In the genomic region with DNA sequence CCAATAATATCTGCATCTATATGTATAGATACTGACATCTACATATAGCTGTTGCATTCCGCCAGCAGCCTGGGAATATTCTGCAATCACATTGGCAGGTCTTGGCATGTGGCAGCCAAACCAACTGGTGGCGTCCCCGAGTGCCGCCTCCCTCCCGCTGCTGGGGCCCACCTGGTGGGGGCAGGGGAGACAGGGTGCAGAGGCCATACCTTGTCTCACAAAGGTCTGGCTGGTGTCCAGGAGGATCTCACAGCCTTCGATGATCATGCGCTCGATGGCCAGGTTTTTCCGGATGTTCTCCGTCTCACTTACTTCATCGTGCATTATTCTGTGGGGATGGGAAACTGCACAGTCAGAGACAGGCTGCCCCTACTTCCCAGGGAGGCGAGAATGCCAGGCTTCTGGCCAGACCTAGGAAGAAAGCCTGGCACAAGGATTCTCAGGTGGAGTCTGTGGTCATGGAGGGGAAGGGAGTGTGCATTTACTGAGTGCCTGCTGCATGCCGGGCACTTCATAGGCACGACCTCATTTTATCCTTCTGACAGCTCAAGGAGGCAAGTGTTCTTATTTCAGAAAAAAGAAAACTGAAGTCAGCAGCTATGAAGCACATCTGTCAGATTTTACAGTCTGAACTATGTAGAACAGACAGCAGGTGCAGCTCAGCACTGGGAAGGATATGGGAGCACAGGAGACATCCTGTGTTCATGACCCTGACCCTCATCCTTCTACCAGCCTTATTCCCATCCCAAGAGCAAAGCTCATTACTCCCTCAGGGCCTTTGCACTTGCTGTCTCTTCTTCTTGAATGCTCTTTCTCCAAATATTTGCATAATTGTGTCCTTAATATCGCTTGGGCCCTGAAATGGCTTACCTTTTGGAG, we compare ENCODE assay signal across 1 cellular context.
TF ChIP-seq lines count a peak whose summit lies in the region.

No MANE protein-coding gene starts in this region.

TF ChIP-seq in SK-N-SH, 30 proteins besides CTCF, POLR2A, EP300 and RAD21 (continued from another document):
- TF ChIP-seq, protein P1, sequence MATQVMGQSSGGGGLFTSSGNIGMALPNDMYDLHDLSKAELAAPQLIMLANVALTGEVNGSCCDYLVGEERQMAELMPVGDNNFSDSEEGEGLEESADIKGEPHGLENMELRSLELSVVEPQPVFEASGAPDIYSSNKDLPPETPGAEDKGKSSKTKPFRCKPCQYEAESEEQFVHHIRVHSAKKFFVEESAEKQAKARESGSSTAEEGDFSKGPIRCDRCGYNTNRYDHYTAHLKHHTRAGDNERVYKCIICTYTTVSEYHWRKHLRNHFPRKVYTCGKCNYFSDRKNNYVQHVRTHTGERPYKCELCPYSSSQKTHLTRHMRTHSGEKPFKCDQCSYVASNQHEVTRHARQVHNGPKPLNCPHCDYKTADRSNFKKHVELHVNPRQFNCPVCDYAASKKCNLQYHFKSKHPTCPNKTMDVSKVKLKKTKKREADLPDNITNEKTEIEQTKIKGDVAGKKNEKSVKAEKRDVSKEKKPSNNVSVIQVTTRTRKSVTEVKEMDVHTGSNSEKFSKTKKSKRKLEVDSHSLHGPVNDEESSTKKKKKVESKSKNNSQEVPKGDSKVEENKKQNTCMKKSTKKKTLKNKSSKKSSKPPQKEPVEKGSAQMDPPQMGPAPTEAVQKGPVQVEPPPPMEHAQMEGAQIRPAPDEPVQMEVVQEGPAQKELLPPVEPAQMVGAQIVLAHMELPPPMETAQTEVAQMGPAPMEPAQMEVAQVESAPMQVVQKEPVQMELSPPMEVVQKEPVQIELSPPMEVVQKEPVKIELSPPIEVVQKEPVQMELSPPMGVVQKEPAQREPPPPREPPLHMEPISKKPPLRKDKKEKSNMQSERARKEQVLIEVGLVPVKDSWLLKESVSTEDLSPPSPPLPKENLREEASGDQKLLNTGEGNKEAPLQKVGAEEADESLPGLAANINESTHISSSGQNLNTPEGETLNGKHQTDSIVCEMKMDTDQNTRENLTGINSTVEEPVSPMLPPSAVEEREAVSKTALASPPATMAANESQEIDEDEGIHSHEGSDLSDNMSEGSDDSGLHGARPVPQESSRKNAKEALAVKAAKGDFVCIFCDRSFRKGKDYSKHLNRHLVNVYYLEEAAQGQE (IDR thresholded peaks at IDR 0.05; ENCODE audit: low read depth, low read length) = no peak
- TF ChIP-seq NFIC (IDR thresholded peaks at IDR 0.05; ENCODE audit: borderline replicate concordance) (no peak), MXI1 (IDR thresholded peaks at IDR 0.05; ENCODE audit: low read depth, low read length) (no peak), CHD2 (IDR thresholded peaks at IDR 0.05; ENCODE audit: low read length, partially characterized antibody) (no peak), GATA2 (CRISPR knock-in tag; IDR thresholded peaks at IDR 0.05) (no peak), RXRA (IDR thresholded peaks at IDR 0.05; ENCODE audit: borderline replicate concordance, low read depth) (no peak)
- TF ChIP-seq, protein P2, sequence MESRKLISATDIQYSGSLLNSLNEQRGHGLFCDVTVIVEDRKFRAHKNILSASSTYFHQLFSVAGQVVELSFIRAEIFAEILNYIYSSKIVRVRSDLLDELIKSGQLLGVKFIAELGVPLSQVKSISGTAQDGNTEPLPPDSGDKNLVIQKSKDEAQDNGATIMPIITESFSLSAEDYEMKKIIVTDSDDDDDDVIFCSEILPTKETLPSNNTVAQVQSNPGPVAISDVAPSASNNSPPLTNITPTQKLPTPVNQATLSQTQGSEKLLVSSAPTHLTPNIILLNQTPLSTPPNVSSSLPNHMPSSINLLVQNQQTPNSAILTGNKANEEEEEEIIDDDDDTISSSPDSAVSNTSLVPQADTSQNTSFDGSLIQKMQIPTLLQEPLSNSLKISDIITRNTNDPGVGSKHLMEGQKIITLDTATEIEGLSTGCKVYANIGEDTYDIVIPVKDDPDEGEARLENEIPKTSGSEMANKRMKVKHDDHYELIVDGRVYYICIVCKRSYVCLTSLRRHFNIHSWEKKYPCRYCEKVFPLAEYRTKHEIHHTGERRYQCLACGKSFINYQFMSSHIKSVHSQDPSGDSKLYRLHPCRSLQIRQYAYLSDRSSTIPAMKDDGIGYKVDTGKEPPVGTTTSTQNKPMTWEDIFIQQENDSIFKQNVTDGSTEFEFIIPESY (IDR thresholded peaks at IDR 0.05; ENCODE audit: borderline replicate concordance, low read depth) = no peak
